8 cellular contexts compared by ENCODE assay signal in the genomic region with DNA sequence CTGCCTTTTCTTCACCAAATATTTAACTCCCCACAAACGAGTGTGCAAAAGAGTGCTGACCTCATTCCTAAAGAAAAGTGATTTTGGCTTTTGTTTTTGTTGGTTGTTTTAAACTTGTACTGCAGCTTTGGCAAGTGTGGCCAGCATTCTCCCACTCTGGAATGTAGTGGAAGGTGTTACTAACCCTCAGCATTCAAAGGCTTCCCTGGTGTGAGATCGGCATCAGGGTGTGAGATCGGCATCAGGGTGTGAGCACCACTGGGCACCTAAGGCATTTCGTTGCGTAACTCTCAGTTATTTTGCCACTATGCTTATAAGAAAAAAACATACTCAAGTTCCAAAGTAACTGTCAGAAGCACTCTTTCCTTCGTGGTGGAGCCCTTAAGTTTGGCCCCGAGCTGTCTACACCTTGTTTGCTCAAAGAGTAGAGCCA. TPM values are rescaled to one million over a fixed set of nuclear protein-coding genes. Genes with fewer than 3 reads are reported as not detected.
DNase-seq lines count a peak whose midpoint lies in the region; ATAC-seq and TF ChIP-seq lines count a peak whose summit lies in the region.

No MANE protein-coding gene starts in this region.

- H3K4me1 Mint-ChIP-seq in activated CD4-positive, alpha-beta T cell treated with anti-CD3 and anti-CD28 coated beads, Interleukin-2, amount 10 ng/mL, durations not matched to agents 24 days and 14 days: peaks cover 7% of the 10 kb centered on the region

- H3K27me3 ChIP-seq in kidney epithelial cell (ENCODE audit: control insufficient read depth, insufficient read depth, low read length) (no peaks in the 10 kb centered on the region), suprapubic skin (no peaks in the 10 kb centered on the region)

- no peaks in the 10 kb centered on the region for H3K9me3 ChIP-seq in suprapubic skin

- no peak overlapping the region for H3K27ac Mint-ChIP-seq in activated CD4-positive, alpha-beta T cell treated with anti-CD3 and anti-CD28 coated beads, Interleukin-2, amount 10 ng/mL, durations not matched to agents 24 days and 14 days

- no peaks in the 10 kb centered on the region for H3K36me3 ChIP-seq in kidney epithelial cell (ENCODE audit: control insufficient read depth, insufficient read depth, low read length)
- H3K36me3 ChIP-seq in suprapubic skin: no peaks in the 10 kb centered on the region

- TF ChIP-seq CTCF in kidney epithelial cell (IDR thresholded peaks at IDR 0.05; ENCODE audit: insufficient read depth, low read length, poor library complexity, severe bottlenecking): no peak
- TF ChIP-seq CTCF in suprapubic skin (IDR thresholded peaks at IDR 0.05): no peak

- H3K4me1 ChIP-seq in suprapubic skin: peaks cover 30% of the 10 kb centered on the region

- WGBS in suprapubic skin: 19% methylated on average over 6 of the region's 7 CpGs

- H3K4me3 Mint-ChIP-seq in activated CD4-positive, alpha-beta T cell treated with anti-CD3 and anti-CD28 coated beads, Interleukin-2, amount 10 ng/mL, durations not matched to agents 24 days and 14 days: peak overlapping the region; percentile 88

- intact Hi-C loops in activated CD4-positive, alpha-beta T cell treated with anti-CD3 and anti-CD28 coated beads, Interleukin-2, amount 10 ng/mL, durations not matched to agents 24 days and 14 days (cut with micrococcal nuclease): loop anchor here (1.0 to 5.0 kb wide), 3 partner anchors 90 to 552 kb away; partner anchors contain the start of genes DCAF17 and TLK1

- no peaks in the 10 kb centered on the region for H3K9me3 Mint-ChIP-seq in activated CD4-positive, alpha-beta T cell treated with anti-CD3 and anti-CD28 coated beads, Interleukin-2, amount 10 ng/mL, durations not matched to agents 24 days and 14 days

- TF ChIP-seq POLR2A in suprapubic skin (IDR thresholded peaks at IDR 0.05): no peak

- ATAC-seq in HG03520 (IDR thresholded peaks at IDR 0.05; ENCODE audit: unreplicated experiment) (no peak), HG02642 (IDR thresholded peaks at IDR 0.05; ENCODE audit: poor library complexity, unreplicated experiment) (no peak)

- H3K36me3 Mint-ChIP-seq in activated CD4-positive, alpha-beta T cell treated with anti-CD3 and anti-CD28 coated beads, Interleukin-2, amount 10 ng/mL, durations not matched to agents 24 days and 14 days (ENCODE audit: low read depth): no peaks in the 10 kb centered on the region

- H3K27me3 Mint-ChIP-seq in activated CD4-positive, alpha-beta T cell treated with anti-CD3 and anti-CD28 coated beads, Interleukin-2, amount 10 ng/mL, durations not matched to agents 24 days and 14 days: peaks cover 55% of the 10 kb centered on the region

- H3K4me3 ChIP-seq in kidney epithelial cell (ENCODE audit: low read depth, low read length) (peak overlapping the region; percentile 68), suprapubic skin (peak overlapping the region; percentile 73)

- peak overlapping the region; percentile 85 for H3K27ac ChIP-seq in angular gyrus (ENCODE audit: low read depth, low read length)
- H3K27ac ChIP-seq in suprapubic skin: peak overlapping the region; percentile 95

- no peak for TF ChIP-seq EP300 in suprapubic skin (IDR thresholded peaks at IDR 0.05)

- DNase-seq in activated CD4-positive, alpha-beta T cell treated with anti-CD3 and anti-CD28 coated beads, Interleukin-2, amount 10 ng/mL, durations not matched to agents 24 days and 14 days: no peak
- DNase-seq in activated CD4-positive, alpha-beta T cell treated with anti-CD3 and anti-CD28 coated beads for 1 hour: no peak
- no peak for DNase-seq in kidney epithelial cell (ENCODE audit: low read depth)
- no peak for DNase-seq in suprapubic skin (ENCODE audit: low spot score in 2 of 2)
- no peak for DNase-seq in NCI-H446 (lab: John Stamatoyannopoulos, UW)

RNA-seq across cellular contexts. Expression of gene CYBRD1, which starts 1.7 kb away (rescaled TPM):
- 4.7 and 5.1 TPM in 2 replicates for total RNA-seq in activated CD4-positive, alpha-beta T cell treated with anti-CD3 and anti-CD28 coated beads, Interleukin-2, amount 10 ng/mL, durations not matched to agents 24 days and 14 days
- total RNA-seq in kidney epithelial cell (6.8 and 8.8 TPM in 2 replicates), suprapubic skin (100 to 1,000 TPM in 3 of 4 donors, 10 to 100 TPM in 1; 99.4 to 218 (median 157) TPM)

Comparison
In these comparisons a context has a peak if more than half of its experiments do, and no peak if none do; other contexts are left out.
1. RNA of gene CYBRD1, which starts 1.7 kb away (total RNA-seq): 99.4 to 218 TPM in suprapubic skin; 6.8 to 8.8 TPM in kidney epithelial cell and 4.7 to 5.1 TPM in activated CD4-positive, alpha-beta T cell treated with anti-CD3 and anti-CD28 coated beads, Interleukin-2, amount 10 ng/mL, durations not matched to agents 24 days and 14 days; every median in the first group is over 10 times any median in the second.